ENCODE assay signal across 1 cellular context in the genomic region with DNA sequence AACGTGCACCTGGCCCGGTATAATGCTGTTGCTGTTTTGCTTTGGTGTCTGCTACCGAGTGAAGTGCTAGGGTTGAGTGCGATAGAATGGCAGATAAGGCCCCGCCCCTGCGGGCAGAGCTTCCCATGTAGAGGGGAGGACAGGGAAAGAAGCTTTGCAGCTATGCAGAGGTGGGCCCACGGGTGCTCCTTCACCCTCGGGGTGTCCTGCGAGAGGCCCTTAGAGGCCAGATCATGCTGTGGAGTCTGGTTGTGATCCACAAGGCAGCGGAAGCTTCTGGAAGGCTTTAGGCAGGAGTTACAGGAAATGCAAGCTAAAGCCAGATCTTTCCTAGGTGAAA.
TF ChIP-seq lines count a peak whose summit lies in the region.

No MANE protein-coding gene starts in this region.

TF ChIP-seq in HepG2, 621 proteins besides CTCF, POLR2A, EP300 and RAD21 (continued from another document and continues in another):
- TF ChIP-seq, protein P1, sequence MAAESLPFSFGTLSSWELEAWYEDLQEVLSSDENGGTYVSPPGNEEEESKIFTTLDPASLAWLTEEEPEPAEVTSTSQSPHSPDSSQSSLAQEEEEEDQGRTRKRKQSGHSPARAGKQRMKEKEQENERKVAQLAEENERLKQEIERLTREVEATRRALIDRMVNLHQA (CRISPR knock-in tag; IDR thresholded peaks at IDR 0.05), result no peak
- TF ChIP-seq ZNF563 (CRISPR knock-in tag; IDR thresholded peaks at IDR 0.05) (no peak), ZNF552 (CRISPR knock-in tag; IDR thresholded peaks at IDR 0.05; ENCODE audit: borderline replicate concordance) (no peak), GABPB1 (CRISPR knock-in tag; IDR thresholded peaks at IDR 0.05) (no peak), TCF7 (IDR thresholded peaks at IDR 0.05; ENCODE audit: low read depth) (no peak), KDM1A (CRISPR knock-in tag; IDR thresholded peaks at IDR 0.05) (no peak), HMG20A (CRISPR knock-in tag; IDR thresholded peaks at IDR 0.05; ENCODE audit: borderline replicate concordance) (no peak), ZBTB7A (CRISPR knock-in tag; IDR thresholded peaks at IDR 0.05) (no peak), ZNF619 (CRISPR knock-in tag; IDR thresholded peaks at IDR 0.05) (0 out of 2 replicates have a peak, but pooled peaks have one; percentile 31), HDAC6 (IDR thresholded peaks at IDR 0.05; ENCODE audit: low read depth, low read length) (no peak), ZMYM3 (CRISPR knock-in tag; IDR thresholded peaks at IDR 0.05) (peak; percentile 26), MEF2D (CRISPR knock-in tag; IDR thresholded peaks at IDR 0.05) (0 out of 2 replicates have a peak, but pooled peaks have one; percentile 2), PHF5A (CRISPR knock-in tag; IDR thresholded peaks at IDR 0.05; ENCODE audit: low read depth, unreplicated experiment) (no peak), ZMYM2 (CRISPR knock-in tag; IDR thresholded peaks at IDR 0.05) (peak; percentile 66; the same call in 1 of the 2 replicates), ARHGAP35 (CRISPR knock-in tag; IDR thresholded peaks at IDR 0.05; ENCODE audit: borderline replicate concordance) (no peak), AHR (CRISPR knock-in tag; IDR thresholded peaks at IDR 0.05) (no peak), NR1H2 (CRISPR knock-in tag; IDR thresholded peaks at IDR 0.05; ENCODE audit: borderline replicate concordance, low read depth) (no peak), SALL1 (CRISPR knock-in tag; IDR thresholded peaks at IDR 0.05) (no peak), RARA (CRISPR knock-in tag; IDR thresholded peaks at IDR 0.05) (no peak), MATR3 (CRISPR knock-in tag; IDR thresholded peaks at IDR 0.05) (no peak), MED1 (CRISPR knock-in tag; IDR thresholded peaks at IDR 0.05) (no peak), ZNF878 (CRISPR knock-in tag; IDR thresholded peaks at IDR 0.05) (peak; percentile 36; the same call in 1 of the 2 replicates), ZNF768 (CRISPR knock-in tag; IDR thresholded peaks at IDR 0.05) (0 out of 2 replicates have a peak, but pooled peaks have one; percentile 6), SIX1 (CRISPR knock-in tag; IDR thresholded peaks at IDR 0.05; ENCODE audit: borderline replicate concordance) (no peak), KLF15 (CRISPR knock-in tag; IDR thresholded peaks at IDR 0.05; ENCODE audit: borderline replicate concordance) (0 out of 2 replicates have a peak, but pooled peaks have one; percentile 1), WIZ (CRISPR knock-in tag; IDR thresholded peaks at IDR 0.05) (no peak), ZKSCAN1 (IDR thresholded peaks at IDR 0.05; ENCODE audit: low read length) (no peak), ZNF431 (CRISPR knock-in tag; IDR thresholded peaks at IDR 0.05; ENCODE audit: borderline replicate concordance, low read depth) (no peak), JDP2 (CRISPR knock-in tag; IDR thresholded peaks at IDR 0.05; ENCODE audit: borderline replicate concordance) (no peak), KLF6 (CRISPR knock-in tag; IDR thresholded peaks at IDR 0.05) (0 out of 2 replicates have a peak, but pooled peaks have one; percentile 6), CCDC6 (CRISPR knock-in tag; IDR thresholded peaks at IDR 0.05) (no peak), MEIS1 (CRISPR knock-in tag; IDR thresholded peaks at IDR 0.05; ENCODE audit: borderline replicate concordance) (0 out of 2 replicates have a peak, but pooled peaks have one; percentile 1), ZNF484 (CRISPR knock-in tag; IDR thresholded peaks at IDR 0.05; ENCODE audit: borderline replicate concordance, low read depth) (no peak), TP53 (CRISPR knock-in tag; conservative IDR thresholded peaks at IDR 0.05) (no peak), ZKSCAN5 (CRISPR knock-in tag; IDR thresholded peaks at IDR 0.05) (no peak), ZNF75D (CRISPR knock-in tag; IDR thresholded peaks at IDR 0.05; ENCODE audit: borderline replicate concordance) (0 out of 2 replicates have a peak, but pooled peaks have one; percentile 39), ATRX (CRISPR knock-in tag; IDR thresholded peaks at IDR 0.05; ENCODE audit: borderline replicate concordance) (no peak), KDM2A (CRISPR knock-in tag; IDR thresholded peaks at IDR 0.05; ENCODE audit: borderline replicate concordance, low read depth) (no peak), FOXA3 (CRISPR knock-in tag; IDR thresholded peaks at IDR 0.05) (no peak)
- TF ChIP-seq, protein P2, sequence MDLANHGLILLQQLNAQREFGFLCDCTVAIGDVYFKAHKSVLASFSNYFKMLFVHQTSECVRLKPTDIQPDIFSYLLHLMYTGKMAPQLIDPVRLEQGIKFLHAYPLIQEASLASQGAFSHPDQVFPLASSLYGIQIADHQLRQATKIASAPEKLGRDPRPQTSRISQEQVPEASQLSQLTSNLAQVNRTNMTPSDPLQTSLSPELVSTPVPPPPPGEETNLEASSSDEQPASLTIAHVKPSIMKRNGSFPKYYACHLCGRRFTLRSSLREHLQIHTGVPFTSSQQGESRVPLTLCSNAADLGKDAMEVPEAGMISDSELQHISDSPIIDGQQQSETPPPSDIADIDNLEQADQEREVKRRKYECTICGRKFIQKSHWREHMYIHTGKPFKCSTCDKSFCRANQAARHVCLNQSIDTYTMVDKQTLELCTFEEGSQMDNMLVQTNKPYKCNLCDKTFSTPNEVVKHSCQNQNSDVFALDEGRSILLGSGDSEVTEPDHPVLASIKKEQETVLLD (CRISPR knock-in tag; IDR thresholded peaks at IDR 0.05; ENCODE audit: low read depth), result no peak
- TF ChIP-seq, protein P3, sequence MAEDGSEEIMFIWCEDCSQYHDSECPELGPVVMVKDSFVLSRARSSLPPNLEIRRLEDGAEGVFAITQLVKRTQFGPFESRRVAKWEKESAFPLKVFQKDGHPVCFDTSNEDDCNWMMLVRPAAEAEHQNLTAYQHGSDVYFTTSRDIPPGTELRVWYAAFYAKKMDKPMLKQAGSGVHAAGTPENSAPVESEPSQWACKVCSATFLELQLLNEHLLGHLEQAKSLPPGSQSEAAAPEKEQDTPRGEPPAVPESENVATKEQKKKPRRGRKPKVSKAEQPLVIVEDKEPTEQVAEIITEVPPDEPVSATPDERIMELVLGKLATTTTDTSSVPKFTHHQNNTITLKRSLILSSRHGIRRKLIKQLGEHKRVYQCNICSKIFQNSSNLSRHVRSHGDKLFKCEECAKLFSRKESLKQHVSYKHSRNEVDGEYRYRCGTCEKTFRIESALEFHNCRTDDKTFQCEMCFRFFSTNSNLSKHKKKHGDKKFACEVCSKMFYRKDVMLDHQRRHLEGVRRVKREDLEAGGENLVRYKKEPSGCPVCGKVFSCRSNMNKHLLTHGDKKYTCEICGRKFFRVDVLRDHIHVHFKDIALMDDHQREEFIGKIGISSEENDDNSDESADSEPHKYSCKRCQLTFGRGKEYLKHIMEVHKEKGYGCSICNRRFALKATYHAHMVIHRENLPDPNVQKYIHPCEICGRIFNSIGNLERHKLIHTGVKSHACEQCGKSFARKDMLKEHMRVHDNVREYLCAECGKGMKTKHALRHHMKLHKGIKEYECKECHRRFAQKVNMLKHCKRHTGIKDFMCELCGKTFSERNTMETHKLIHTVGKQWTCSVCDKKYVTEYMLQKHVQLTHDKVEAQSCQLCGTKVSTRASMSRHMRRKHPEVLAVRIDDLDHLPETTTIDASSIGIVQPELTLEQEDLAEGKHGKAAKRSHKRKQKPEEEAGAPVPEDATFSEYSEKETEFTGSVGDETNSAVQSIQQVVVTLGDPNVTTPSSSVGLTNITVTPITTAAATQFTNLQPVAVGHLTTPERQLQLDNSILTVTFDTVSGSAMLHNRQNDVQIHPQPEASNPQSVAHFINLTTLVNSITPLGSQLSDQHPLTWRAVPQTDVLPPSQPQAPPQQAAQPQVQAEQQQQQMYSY (CRISPR knock-in tag; IDR thresholded peaks at IDR 0.05), result no peak
- TF ChIP-seq, protein P4, sequence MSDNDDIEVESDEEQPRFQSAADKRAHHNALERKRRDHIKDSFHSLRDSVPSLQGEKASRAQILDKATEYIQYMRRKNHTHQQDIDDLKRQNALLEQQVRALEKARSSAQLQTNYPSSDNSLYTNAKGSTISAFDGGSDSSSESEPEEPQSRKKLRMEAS (IDR thresholded peaks at IDR 0.05), result peak; percentile 2; the same call in 1 of the 2 replicates
- TF ChIP-seq, protein P5, sequence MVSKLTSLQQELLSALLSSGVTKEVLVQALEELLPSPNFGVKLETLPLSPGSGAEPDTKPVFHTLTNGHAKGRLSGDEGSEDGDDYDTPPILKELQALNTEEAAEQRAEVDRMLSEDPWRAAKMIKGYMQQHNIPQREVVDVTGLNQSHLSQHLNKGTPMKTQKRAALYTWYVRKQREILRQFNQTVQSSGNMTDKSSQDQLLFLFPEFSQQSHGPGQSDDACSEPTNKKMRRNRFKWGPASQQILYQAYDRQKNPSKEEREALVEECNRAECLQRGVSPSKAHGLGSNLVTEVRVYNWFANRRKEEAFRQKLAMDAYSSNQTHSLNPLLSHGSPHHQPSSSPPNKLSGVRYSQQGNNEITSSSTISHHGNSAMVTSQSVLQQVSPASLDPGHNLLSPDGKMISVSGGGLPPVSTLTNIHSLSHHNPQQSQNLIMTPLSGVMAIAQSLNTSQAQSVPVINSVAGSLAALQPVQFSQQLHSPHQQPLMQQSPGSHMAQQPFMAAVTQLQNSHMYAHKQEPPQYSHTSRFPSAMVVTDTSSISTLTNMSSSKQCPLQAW (CRISPR knock-in tag; IDR thresholded peaks at IDR 0.05), result 0 out of 2 replicates have a peak, but pooled peaks have one; percentile 15
- TF ChIP-seq, protein P6, sequence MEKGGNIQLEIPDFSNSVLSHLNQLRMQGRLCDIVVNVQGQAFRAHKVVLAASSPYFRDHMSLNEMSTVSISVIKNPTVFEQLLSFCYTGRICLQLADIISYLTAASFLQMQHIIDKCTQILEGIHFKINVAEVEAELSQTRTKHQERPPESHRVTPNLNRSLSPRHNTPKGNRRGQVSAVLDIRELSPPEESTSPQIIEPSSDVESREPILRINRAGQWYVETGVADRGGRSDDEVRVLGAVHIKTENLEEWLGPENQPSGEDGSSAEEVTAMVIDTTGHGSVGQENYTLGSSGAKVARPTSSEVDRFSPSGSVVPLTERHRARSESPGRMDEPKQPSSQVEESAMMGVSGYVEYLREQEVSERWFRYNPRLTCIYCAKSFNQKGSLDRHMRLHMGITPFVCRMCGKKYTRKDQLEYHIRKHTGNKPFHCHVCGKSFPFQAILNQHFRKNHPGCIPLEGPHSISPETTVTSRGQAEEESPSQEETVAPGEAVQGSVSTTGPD (CRISPR knock-in tag; IDR thresholded peaks at IDR 0.05), result no peak
- TF ChIP-seq, protein P7, sequence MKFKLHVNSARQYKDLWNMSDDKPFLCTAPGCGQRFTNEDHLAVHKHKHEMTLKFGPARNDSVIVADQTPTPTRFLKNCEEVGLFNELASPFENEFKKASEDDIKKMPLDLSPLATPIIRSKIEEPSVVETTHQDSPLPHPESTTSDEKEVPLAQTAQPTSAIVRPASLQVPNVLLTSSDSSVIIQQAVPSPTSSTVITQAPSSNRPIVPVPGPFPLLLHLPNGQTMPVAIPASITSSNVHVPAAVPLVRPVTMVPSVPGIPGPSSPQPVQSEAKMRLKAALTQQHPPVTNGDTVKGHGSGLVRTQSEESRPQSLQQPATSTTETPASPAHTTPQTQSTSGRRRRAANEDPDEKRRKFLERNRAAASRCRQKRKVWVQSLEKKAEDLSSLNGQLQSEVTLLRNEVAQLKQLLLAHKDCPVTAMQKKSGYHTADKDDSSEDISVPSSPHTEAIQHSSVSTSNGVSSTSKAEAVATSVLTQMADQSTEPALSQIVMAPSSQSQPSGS (CRISPR knock-in tag; IDR thresholded peaks at IDR 0.05), result no peak; the same call in 1 of the 2 replicates
- TF ChIP-seq, protein P8, sequence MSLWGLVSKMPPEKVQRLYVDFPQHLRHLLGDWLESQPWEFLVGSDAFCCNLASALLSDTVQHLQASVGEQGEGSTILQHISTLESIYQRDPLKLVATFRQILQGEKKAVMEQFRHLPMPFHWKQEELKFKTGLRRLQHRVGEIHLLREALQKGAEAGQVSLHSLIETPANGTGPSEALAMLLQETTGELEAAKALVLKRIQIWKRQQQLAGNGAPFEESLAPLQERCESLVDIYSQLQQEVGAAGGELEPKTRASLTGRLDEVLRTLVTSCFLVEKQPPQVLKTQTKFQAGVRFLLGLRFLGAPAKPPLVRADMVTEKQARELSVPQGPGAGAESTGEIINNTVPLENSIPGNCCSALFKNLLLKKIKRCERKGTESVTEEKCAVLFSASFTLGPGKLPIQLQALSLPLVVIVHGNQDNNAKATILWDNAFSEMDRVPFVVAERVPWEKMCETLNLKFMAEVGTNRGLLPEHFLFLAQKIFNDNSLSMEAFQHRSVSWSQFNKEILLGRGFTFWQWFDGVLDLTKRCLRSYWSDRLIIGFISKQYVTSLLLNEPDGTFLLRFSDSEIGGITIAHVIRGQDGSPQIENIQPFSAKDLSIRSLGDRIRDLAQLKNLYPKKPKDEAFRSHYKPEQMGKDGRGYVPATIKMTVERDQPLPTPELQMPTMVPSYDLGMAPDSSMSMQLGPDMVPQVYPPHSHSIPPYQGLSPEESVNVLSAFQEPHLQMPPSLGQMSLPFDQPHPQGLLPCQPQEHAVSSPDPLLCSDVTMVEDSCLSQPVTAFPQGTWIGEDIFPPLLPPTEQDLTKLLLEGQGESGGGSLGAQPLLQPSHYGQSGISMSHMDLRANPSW (CRISPR knock-in tag; IDR thresholded peaks at IDR 0.05; ENCODE audit: borderline replicate concordance), result no peak
- TF ChIP-seq, protein P9, sequence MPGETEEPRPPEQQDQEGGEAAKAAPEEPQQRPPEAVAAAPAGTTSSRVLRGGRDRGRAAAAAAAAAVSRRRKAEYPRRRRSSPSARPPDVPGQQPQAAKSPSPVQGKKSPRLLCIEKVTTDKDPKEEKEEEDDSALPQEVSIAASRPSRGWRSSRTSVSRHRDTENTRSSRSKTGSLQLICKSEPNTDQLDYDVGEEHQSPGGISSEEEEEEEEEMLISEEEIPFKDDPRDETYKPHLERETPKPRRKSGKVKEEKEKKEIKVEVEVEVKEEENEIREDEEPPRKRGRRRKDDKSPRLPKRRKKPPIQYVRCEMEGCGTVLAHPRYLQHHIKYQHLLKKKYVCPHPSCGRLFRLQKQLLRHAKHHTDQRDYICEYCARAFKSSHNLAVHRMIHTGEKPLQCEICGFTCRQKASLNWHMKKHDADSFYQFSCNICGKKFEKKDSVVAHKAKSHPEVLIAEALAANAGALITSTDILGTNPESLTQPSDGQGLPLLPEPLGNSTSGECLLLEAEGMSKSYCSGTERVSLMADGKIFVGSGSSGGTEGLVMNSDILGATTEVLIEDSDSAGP (CRISPR knock-in tag; IDR thresholded peaks at IDR 0.05; ENCODE audit: borderline replicate concordance), result no peak
